ENCODE assay signal across 8 cellular contexts in the genomic region with DNA sequence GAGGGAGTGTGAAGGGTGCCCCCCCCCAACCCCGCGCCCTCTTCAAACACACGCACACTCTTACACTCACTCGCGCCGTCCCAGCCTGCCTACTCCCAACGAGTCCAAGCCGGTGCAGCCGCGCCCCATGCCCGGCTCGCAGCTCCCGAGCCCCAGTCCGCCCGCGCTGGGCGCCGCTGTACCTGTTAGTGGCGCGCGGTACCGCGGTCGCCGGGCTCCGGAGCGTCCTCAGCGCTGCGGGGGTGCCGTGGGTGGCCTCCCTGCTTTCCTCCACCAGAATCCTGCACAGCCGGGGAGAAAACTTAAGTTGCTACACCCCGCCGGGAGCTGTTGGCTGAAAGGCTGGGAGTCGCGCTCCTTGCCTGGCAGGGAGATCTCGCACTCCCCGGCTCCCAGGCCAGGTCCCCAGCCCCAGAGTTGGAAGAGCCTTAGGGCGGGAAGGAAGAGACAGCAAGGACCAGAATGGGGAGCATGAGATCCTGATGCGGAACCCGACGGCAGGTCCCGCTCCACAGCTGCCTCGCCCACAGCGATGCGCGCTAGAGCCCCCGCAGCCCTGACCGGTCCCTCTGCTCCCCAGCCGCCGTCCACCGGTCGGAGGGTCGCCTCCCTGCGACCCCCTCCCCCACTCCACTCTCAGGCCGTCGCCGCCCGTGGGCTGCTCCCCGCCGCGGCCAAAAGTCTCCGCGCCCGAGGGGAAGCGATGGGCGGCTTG. TPM values are rescaled to one million over a fixed set of nuclear protein-coding genes. Genes with fewer than 3 reads are reported as not detected.
DNase-seq lines count a peak whose midpoint lies in the region; ATAC-seq and TF ChIP-seq lines count a peak whose summit lies in the region.

No MANE protein-coding gene starts in this region.

- intact Hi-C loops in lower lobe of right lung (cut with DNase I): no loop called here

- peak; percentile 4 for DNase-seq in GM04504 (ENCODE audit: low read depth)
- peak; percentile 60 for DNase-seq in dermis blood vessel endothelial cell
- DNase-seq in lower lobe of right lung: peak; percentile 64
- DNase-seq in COLO829 (ENCODE audit: low spot score): no peak
- no peak for DNase-seq in C1 segment of cervical spinal cord (lab: John Stamatoyannopoulos, UW)

- peak overlapping the region; percentile 62 for H3K4me3 ChIP-seq in lower lobe of right lung
- H3K4me3 ChIP-seq in subcutaneous abdominal adipose tissue (ENCODE audit: low read depth in 1 of 5, low read length in 5 of 5): peak overlapping the region in 4 of 5 donors; percentile 48 to 60 (median 55)

- peaks cover 24% of the 10 kb centered on the region for H3K27me3 ChIP-seq in lower lobe of right lung (ENCODE audit: low read depth)
- H3K27me3 ChIP-seq in subcutaneous abdominal adipose tissue (ENCODE audit: control insufficient read depth in 5 of 5, insufficient read depth in 4 of 5, low read length in 5 of 5): peaks cover 0 to 20% (median 10%) of the 10 kb centered on the region in 5 donors

- H3K4me1 ChIP-seq in lower lobe of right lung (peaks cover 17% of the 10 kb centered on the region), subcutaneous abdominal adipose tissue (ENCODE audit: control insufficient read depth in 5 of 5, insufficient read depth in 5 of 5, low read length in 5 of 5) (peaks cover 0 to 15% (median 14%) of the 10 kb centered on the region in 5 donors)

- H3K36me3 ChIP-seq in lower lobe of right lung (no peaks in the 10 kb centered on the region), subcutaneous abdominal adipose tissue (ENCODE audit: control insufficient read depth in 5 of 5, insufficient read depth in 5 of 5, low read length in 5 of 5) (no peaks in the 10 kb centered on the region)

- H3K9me3 ChIP-seq in lower lobe of right lung: peaks cover 20% of the 10 kb centered on the region
- peaks cover 3 to 15% (median 13%) of the 10 kb centered on the region in 5 donors for H3K9me3 ChIP-seq in subcutaneous abdominal adipose tissue (ENCODE audit: control insufficient read depth in 5 of 5, low read length in 5 of 5)

- no peak overlapping the region for H3K9ac ChIP-seq in subcutaneous abdominal adipose tissue (ENCODE audit: low read length in 5 of 5)

- H3K27ac ChIP-seq in lower lobe of right lung (peak overlapping the region; percentile 73), subcutaneous abdominal adipose tissue (ENCODE audit: low read depth, low read length) (no peak overlapping the region)

- no peak for TF ChIP-seq CTCF in lower lobe of right lung (IDR thresholded peaks at IDR 0.05)

- ATAC-seq in HG03175 (IDR thresholded peaks at IDR 0.05; ENCODE audit: unreplicated experiment): peak; percentile 42
- peak; percentile 55 to 64 for ATAC-seq in activated CD4-positive, CD25-positive, alpha-beta regulatory T cell treated with anti-CD3 and anti-CD28 coated beads, Interleukin-2, amount 50 U/mL, for 24 hours
- ATAC-seq in lower lobe of right lung: peak; percentile 78 to 81

RNA-seq across cellular contexts. Expression of gene ST8SIA6, which starts 0.9 kb away (rescaled TPM):
- total RNA-seq in dermis blood vessel endothelial cell (0.34 and 2.3 TPM in 2 replicates), lower lobe of right lung (12.5 TPM)

Comparison
In these comparisons a context has a peak if more than half of its experiments do, and no peak if none do; other contexts are left out.
1. DNase-seq: peak in GM04504 (single experiment), dermis blood vessel endothelial cell (single experiment) and lower lobe of right lung (single experiment); none in COLO829 (single experiment) and C1 segment of cervical spinal cord (0 of 14).
2. Peak in every context shown above with its lines, with median percentiles within 50 percentile points of each other: ATAC-seq.